Comparison of ENCODE assay signal across 26 cellular contexts in genomic region chr1:32783851-32784250, GRCh38.
"Had no signal": no experiment of that assay in that cellular context is flagged by ENCODE, and none has a peak within 500 bp of the region (broad histone marks: within the 10 kb centered on the region; RNA-seq: fewer than 3 reads in every experiment).

No MANE protein-coding gene starts in this region.

- H3K9me3 ChIP-seq: colonic mucosa, heart right ventricle, neutrophil, psoas muscle, spleen, stomach, thoracic aorta, transverse colon had no signal

- H3K4me1 ChIP-seq: colonic mucosa, heart right ventricle, psoas muscle had no signal

- H3K4me3 Mint-ChIP-seq: endodermal cell; naive thymus-derived CD4-positive, alpha-beta T cell; stimulated activated memory B cell treated with anti-CD40 and anti-IgM and Interleukin-4, amounts not matched to agents 10 μg/mL and 1 μg/mL and 100 μg/mL, for 72 hours had no signal

- H3K9me3 Mint-ChIP-seq: endodermal cell; naive thymus-derived CD4-positive, alpha-beta T cell; stimulated activated memory B cell treated with anti-CD40 and anti-IgM and Interleukin-4, amounts not matched to agents 10 μg/mL and 1 μg/mL and 100 μg/mL, for 72 hours had no signal

- FAIRE-seq: endothelial cell of umbilical vein had no signal

- H3K27me3 ChIP-seq: colonic mucosa, foreskin keratinocyte, heart right ventricle, neutrophil, spleen, stomach, transverse colon had no signal

- ATAC-seq: foreskin keratinocyte; heart right ventricle; left cardiac atrium; left ventricle myocardium superior; naive thymus-derived CD4-positive, alpha-beta T cell; psoas muscle; sciatic nerve; stimulated activated memory B cell treated with anti-CD40 and anti-IgM and Interleukin-4, amounts not matched to agents 10 μg/mL and 1 μg/mL and 100 μg/mL, for 72 hours had no signal

- DNase-seq: cerebellar nuclear complex; colonic mucosa; effector CD4-positive, alpha-beta T cell; erythroblast; foreskin keratinocyte; heart right ventricle; islet precursor cell; left cardiac atrium; left ventricle myocardium superior; mesendoderm; naive thymus-derived CD4-positive, alpha-beta T cell; psoas muscle; spleen; stimulated activated CD4-positive, alpha-beta T cell treated with anti-CD3 and anti-CD28 coated beads, Interleukin-15, amount 100 ng/mL, for 24 hours; stimulated activated CD4-positive, alpha-beta T cell treated with anti-CD3 and anti-CD28 coated beads, Interleukin-1b, Interleukin-23, amount 100 ng/mL, for 48 hours; stimulated activated CD4-positive, alpha-beta T cell treated with anti-CD3 and anti-CD28 coated beads, Interleukin-4, amount 100 ng/mL, for 24 hours; stomach; substantia nigra; transverse colon had no signal

- H3K27ac ChIP-seq: colonic mucosa, foreskin keratinocyte, heart right ventricle, neutrophil, psoas muscle, spleen, stomach, thoracic aorta, transverse colon had no signal

- H3K4me1 Mint-ChIP-seq: endodermal cell; stimulated activated memory B cell treated with anti-CD40 and anti-IgM and Interleukin-4, amounts not matched to agents 10 μg/mL and 1 μg/mL and 100 μg/mL, for 72 hours had no signal

- H3K27me3 Mint-ChIP-seq: naive thymus-derived CD4-positive, alpha-beta T cell; stimulated activated memory B cell treated with anti-CD40 and anti-IgM and Interleukin-4, amounts not matched to agents 10 μg/mL and 1 μg/mL and 100 μg/mL, for 72 hours had no signal

- H3K4me3 ChIP-seq: colonic mucosa, heart right ventricle, lung, psoas muscle, spleen, stomach, thoracic aorta, transverse colon had no signal

- H3K27ac Mint-ChIP-seq: endodermal cell; stimulated activated memory B cell treated with anti-CD40 and anti-IgM and Interleukin-4, amounts not matched to agents 10 μg/mL and 1 μg/mL and 100 μg/mL, for 72 hours had no signal
